In genomic region chr4:4490041-4490440, GRCh38 we compare ENCODE assay signal across 15 cellular contexts. TPM values are rescaled to one million over a fixed set of nuclear protein-coding genes. Genes with fewer than 3 reads are reported as not detected.
DNase-seq lines count a peak whose midpoint lies in the region; ATAC-seq and TF ChIP-seq lines count a peak whose summit lies in the region.
"Had no signal": no experiment of that assay in that cellular context is flagged by ENCODE, and none has a peak within 500 bp of the region (broad histone marks: within the 10 kb centered on the region; RNA-seq: fewer than 3 reads in every experiment).

No MANE protein-coding gene starts in this region.

- H2AFZ ChIP-seq in GM23338, result no peak overlapping the region
- H2AFZ ChIP-seq: PC-9 had no signal

- H3K79me2 ChIP-seq in GM23338 (replicated peaks; ENCODE audit: insufficient read depth), result peaks cover 6% of the 10 kb centered on the region; the same call in 1 of the 2 replicates

- peak overlapping the region; percentile 12; the same call in 1 of the 2 replicates for H3K27ac Mint-ChIP-seq in GM23338
- H3K27ac Mint-ChIP-seq: CD8-positive, alpha-beta memory T cell had no signal

- in situ Hi-C loops in KBM-7 (cut with MboI; ENCODE audit: low pct_unique_long_range_greater_than_20kb, low sequenced_read_pairs), result no loop called here

- H3K4me1 Mint-ChIP-seq in GM23338, result peaks cover 11% of the 10 kb centered on the region

- no peak overlapping the region for H3K4me2 ChIP-seq in GM23338
- H3K4me2 ChIP-seq: PC-9 had no signal

- no peaks in the 10 kb centered on the region for H3K9me3 Mint-ChIP-seq in GM23338
- H3K9me3 Mint-ChIP-seq: CD8-positive, alpha-beta memory T cell had no signal

- ATAC-seq in GM23338 (no peak), HG02852 (IDR thresholded peaks at IDR 0.05; ENCODE audit: unreplicated experiment) (no peak)

- no peaks in the 10 kb centered on the region for H3K9me3 ChIP-seq in SK-N-MC (ENCODE audit: low read depth, low read length)

- peak overlapping the region; percentile 7 for H3K9ac ChIP-seq in SK-N-MC (ENCODE audit: insufficient read length)

- H3K36me3 ChIP-seq in GM23338 (ENCODE audit: insufficient read depth), result no peaks in the 10 kb centered on the region
- no peaks in the 10 kb centered on the region for H3K36me3 ChIP-seq in SK-N-MC (ENCODE audit: insufficient read depth, low read length)

- H3F3A ChIP-seq in GM23338 (replicated peaks; ENCODE audit: low read depth), result no peaks in the 10 kb centered on the region

- TF ChIP-seq CTCF in GM23338 (conservative IDR thresholded peaks at IDR 0.05; ENCODE audit: low read depth in 2 of 2), result no peak

- peaks cover 2% of the 10 kb centered on the region for H3K27me3 Mint-ChIP-seq in GM23338 (ENCODE audit: insufficient read depth, low read depth, poor library complexity)
- H3K27me3 Mint-ChIP-seq: CD8-positive, alpha-beta memory T cell had no signal

- no peak overlapping the region for H3K4me3 ChIP-seq in GM23338
- H3K4me3 ChIP-seq in SK-N-MC, result peak overlapping the region; percentile 33; the same call in 1 of the 2 replicates
- H3K4me3 ChIP-seq: PC-9 had no signal

- H3K4me1 ChIP-seq in GM23338 (ENCODE audit: insufficient read depth), result peaks cover 9% of the 10 kb centered on the region; the same call in 1 of the 2 replicates

- 0 out of 2 replicates have a peak, but pooled peaks cover 3% of the 10 kb centered on the region for H4K20me1 ChIP-seq in GM23338 (replicated peaks; ENCODE audit: insufficient read depth)

- DNase-seq in GM23338 (ENCODE audit: low spot score) (no peak), SK-N-MC (ENCODE audit: low read depth, low spot score) (no peak), fibroblast of gingiva (ENCODE audit: low read depth) (peak; percentile 31), medulla oblongata (ENCODE audit: extremely low spot score) (no peak), NCI-H69 (lab: John Stamatoyannopoulos, UW) (no peak), KBM-7 (no peak)
- DNase-seq: CD8-positive, alpha-beta memory T cell; DMS 273 treated with DMSO at 0.1 percent for 48 hours; Kasumi-1; NCI-H1417; NCI-H2029 treated with DMSO at 0.1 percent for 48 hours; NCI-H2227 treated with DMSO at 0.1 percent for 48 hours; NCI-H526 treated with DMSO at 0.1 percent for 48 hours; PC-9 had no signal

- no peak overlapping the region for H3K4me3 Mint-ChIP-seq in GM23338
- H3K4me3 Mint-ChIP-seq: CD8-positive, alpha-beta memory T cell had no signal

- no peaks in the 10 kb centered on the region for H3K27me3 ChIP-seq in GM23338 (ENCODE audit: insufficient read depth)

- H3K27ac ChIP-seq in GM23338 (ENCODE audit: low read depth), result no peak overlapping the region
- H3K27ac ChIP-seq in SK-N-MC, result peak overlapping the region; percentile 27; the same call in 1 of the 2 replicates
- H3K27ac ChIP-seq: PC-9 had no signal

- H3K9me2 ChIP-seq in GM23338 (ENCODE audit: insufficient read depth), result no peaks in the 10 kb centered on the region

- no peaks in the 10 kb centered on the region for H3K36me3 Mint-ChIP-seq in GM23338 (ENCODE audit: low read depth)
- H3K36me3 Mint-ChIP-seq: CD8-positive, alpha-beta memory T cell had no signal

TF ChIP-seq in GM23338, 12 proteins besides CTCF, POLR2A, EP300 and RAD21:
- TF ChIP-seq NANOG (IDR thresholded peaks at IDR 0.05; ENCODE audit: borderline replicate concordance), result no peak
- TF ChIP-seq ZNF114 (CRISPR knock-in tag; IDR thresholded peaks at IDR 0.05), result no peak
- no peak for TF ChIP-seq JUNB (IDR thresholded peaks at IDR 0.05; ENCODE audit: unreplicated experiment)

RNA-seq across cellular contexts. Expression of gene STX18, which starts 51.8 kb away (rescaled TPM):
- 15.9 and 30.8 TPM in 2 replicates for total RNA-seq in GM23338 (2014; rRNA removed; shearing (Covaris generic))
- polyA plus RNA-seq in GM23338 (2016; fragmentation: Nextera tagmentation; extraction: Ambion mirVana), result 16.6 and 18.1 TPM in 2 replicates
